In the genomic region with DNA sequence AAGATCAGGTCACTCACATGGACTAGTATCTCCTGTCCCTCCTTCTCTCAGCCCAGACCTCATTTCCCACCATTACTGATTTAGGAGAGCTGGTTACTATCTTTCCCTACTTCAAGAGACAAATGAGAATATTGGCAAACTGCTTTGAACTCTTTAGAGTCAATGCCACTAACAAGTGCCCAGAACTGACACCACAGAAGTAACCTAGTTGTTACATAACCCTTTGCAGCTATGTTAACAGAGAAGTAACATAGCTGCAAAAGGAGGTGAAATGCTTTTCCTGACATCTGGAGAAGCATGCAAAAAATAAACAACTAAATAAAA, we compare ENCODE assay signal across 14 cellular contexts. TPM values are rescaled to one million over a fixed set of nuclear protein-coding genes. Genes with fewer than 3 reads are reported as not detected.
DNase-seq lines count a peak whose midpoint lies in the region; ATAC-seq and TF ChIP-seq lines count a peak whose summit lies in the region.
"Had no signal": no experiment of that assay in that cellular context is flagged by ENCODE, and none has a peak within 500 bp of the region (broad histone marks: within the 10 kb centered on the region; RNA-seq: fewer than 3 reads in every experiment).

No MANE protein-coding gene starts in this region.

- no peak overlapping the region for H3K14ac ChIP-seq in mesenchymal stem cell (ENCODE audit: low read length in 2 of 2)

- no peak overlapping the region for H2BK12ac ChIP-seq in mesenchymal stem cell (ENCODE audit: low read length in 2 of 2)

- H3K27ac ChIP-seq in mesenchymal stem cell (ENCODE audit: low read length, poor library complexity, severe bottlenecking): no peak overlapping the region
- peak overlapping the region; percentile 58 for H3K27ac ChIP-seq in upper lobe of right lung
- H3K27ac ChIP-seq: parathyroid adenoma had no signal

- H3K23ac ChIP-seq in mesenchymal stem cell (ENCODE audit: low read length in 2 of 2): no peak overlapping the region

- no peak overlapping the region for H3K4ac ChIP-seq in mesenchymal stem cell (ENCODE audit: low read depth in 1 of 2, low read length in 2 of 2)

- H3K9me3 ChIP-seq in mesenchymal stem cell (ENCODE audit: control insufficient read depth, low read length) (no peaks in the 10 kb centered on the region), upper lobe of right lung (no peaks in the 10 kb centered on the region)
- H3K9me3 ChIP-seq: tibial nerve had no signal

- H3K27me3 ChIP-seq in mesenchymal stem cell (ENCODE audit: control insufficient read depth in 1 of 2, insufficient read depth in 1 of 2, low read length in 2 of 2): peaks cover 4% of the 10 kb centered on the region in 2 experiments
- H3K27me3 ChIP-seq in upper lobe of right lung: no peaks in the 10 kb centered on the region
- H3K27me3 ChIP-seq: tibial nerve had no signal

- no peak overlapping the region for H3K4me2 ChIP-seq in mesenchymal stem cell (ENCODE audit: low read length, poor library complexity, severe bottlenecking)

- intact Hi-C loops in upper lobe of right lung (cut with DNase I): no loop called here

- H3K9ac ChIP-seq in mesenchymal stem cell (ENCODE audit: low read length): no peak overlapping the region
- H3K9ac ChIP-seq: parathyroid adenoma had no signal

- TF ChIP-seq CTCF in upper lobe of right lung (IDR thresholded peaks at IDR 0.05): no peak

- H3K9me3 Mint-ChIP-seq in activated naive CD4-positive, alpha-beta T cell treated with anti-CD3 and anti-CD28 coated beads, Interleukin-2, amount 10 ng/mL, durations not matched to agents 7 days and 5 days: no peaks in the 10 kb centered on the region
- H3K9me3 Mint-ChIP-seq in activated T-helper 17 cell treated with anti-CD3 and anti-CD28 coated beads, Interleukin-2, amount 50 U/mL, for 72 hours: no peaks in the 10 kb centered on the region
- H3K9me3 Mint-ChIP-seq: IgD-negative memory B cell had no signal

- H3K36me3 Mint-ChIP-seq in activated naive CD4-positive, alpha-beta T cell treated with anti-CD3 and anti-CD28 coated beads, Interleukin-2, amount 10 ng/mL, durations not matched to agents 7 days and 5 days: no peaks in the 10 kb centered on the region
- H3K36me3 Mint-ChIP-seq in activated T-helper 17 cell treated with anti-CD3 and anti-CD28 coated beads, Interleukin-2, amount 50 U/mL, for 72 hours (ENCODE audit: low read depth): no peaks in the 10 kb centered on the region
- H3K36me3 Mint-ChIP-seq: IgD-negative memory B cell had no signal

- H3K4me1 Mint-ChIP-seq in activated naive CD4-positive, alpha-beta T cell treated with anti-CD3 and anti-CD28 coated beads, Interleukin-2, amount 10 ng/mL, durations not matched to agents 7 days and 5 days: peaks cover 24% of the 10 kb centered on the region
- peaks cover 11% of the 10 kb centered on the region for H3K4me1 Mint-ChIP-seq in activated T-helper 17 cell treated with anti-CD3 and anti-CD28 coated beads, Interleukin-2, amount 50 U/mL, for 72 hours

- H3K27ac Mint-ChIP-seq in activated naive CD4-positive, alpha-beta T cell treated with anti-CD3 and anti-CD28 coated beads, Interleukin-2, amount 10 ng/mL, durations not matched to agents 7 days and 5 days: peak overlapping the region; percentile 80
- peak overlapping the region; percentile 77 for H3K27ac Mint-ChIP-seq in activated T-helper 17 cell treated with anti-CD3 and anti-CD28 coated beads, Interleukin-2, amount 50 U/mL, for 72 hours

- no peak for ATAC-seq in activated T-helper 17 cell treated with anti-CD3 and anti-CD28 coated beads, Interleukin-2, amount 50 U/mL, for 72 hours (replicated peaks)
- no peak for ATAC-seq in upper lobe of right lung

- H2BK15ac ChIP-seq in mesenchymal stem cell (ENCODE audit: low read depth, poor library complexity, severe bottlenecking): no peak overlapping the region

- H3K27me3 Mint-ChIP-seq in activated naive CD4-positive, alpha-beta T cell treated with anti-CD3 and anti-CD28 coated beads, Interleukin-2, amount 10 ng/mL, durations not matched to agents 7 days and 5 days: peaks cover 11% of the 10 kb centered on the region
- no peaks in the 10 kb centered on the region for H3K27me3 Mint-ChIP-seq in activated T-helper 17 cell treated with anti-CD3 and anti-CD28 coated beads, Interleukin-2, amount 50 U/mL, for 72 hours

- no peak overlapping the region for H3K18ac ChIP-seq in mesenchymal stem cell (ENCODE audit: low read depth in 1 of 2, low read length in 2 of 2)

- H2AK5ac ChIP-seq in mesenchymal stem cell (ENCODE audit: low read length, severe bottlenecking): peak overlapping the region; percentile 23

- H3K4me1 ChIP-seq in mesenchymal stem cell (ENCODE audit: control insufficient read depth, insufficient read depth, low read depth, low read length) (peaks cover 22% of the 10 kb centered on the region), upper lobe of right lung (peaks cover 25% of the 10 kb centered on the region)

- H2AFZ ChIP-seq in mesenchymal stem cell (ENCODE audit: low read depth, low read length): no peak overlapping the region

- DNase-seq in activated naive CD4-positive, alpha-beta T cell treated with anti-CD3 and anti-CD28 coated beads, Interleukin-2, amount 10 ng/mL, durations not matched to agents 7 days and 5 days: no peak
- no peak for DNase-seq in activated naive CD4-positive, alpha-beta T cell treated with anti-CD3 and anti-CD28 coated beads, Interleukin-2, amount 50 U/mL, for 16 hours
- DNase-seq in mesenchymal stem cell (no peak), upper lobe of right lung (no peak), dermis blood vessel endothelial cell (no peak), NCI-H524 treated with DMSO at 0.1 percent for 48 hours (lab: John Stamatoyannopoulos, UW) (no peak)
- DNase-seq in stimulated activated CD4-positive, alpha-beta T cell treated with anti-CD3 and anti-CD28 coated beads, Interleukin-2, amount 100 ng/mL, for 24 hours: no peak
- DNase-seq: amygdala, erythroblast, midbrain had no signal

- H3K79me1 ChIP-seq in mesenchymal stem cell (replicated peaks; ENCODE audit: low read length, poor library complexity, severe bottlenecking): no peaks in the 10 kb centered on the region

- H3K36me3 ChIP-seq in mesenchymal stem cell (ENCODE audit: control insufficient read depth in 1 of 2, insufficient read depth in 2 of 2, low read depth in 1 of 2, low read length in 2 of 2) (no peaks in the 10 kb centered on the region), upper lobe of right lung (no peaks in the 10 kb centered on the region)
- H3K36me3 ChIP-seq: tibial nerve had no signal

- no peak overlapping the region for H3K4me3 Mint-ChIP-seq in activated naive CD4-positive, alpha-beta T cell treated with anti-CD3 and anti-CD28 coated beads, Interleukin-2, amount 10 ng/mL, durations not matched to agents 7 days and 5 days
- H3K4me3 Mint-ChIP-seq in activated T-helper 17 cell treated with anti-CD3 and anti-CD28 coated beads, Interleukin-2, amount 50 U/mL, for 72 hours: peak overlapping the region; percentile 46
- H3K4me3 Mint-ChIP-seq: IgD-negative memory B cell had no signal

- no peak overlapping the region for H4K91ac ChIP-seq in mesenchymal stem cell (ENCODE audit: low read length)

- H3K4me3 ChIP-seq in mesenchymal stem cell (ENCODE audit: insufficient read depth in 1 of 2, low read depth in 1 of 2, low read length in 2 of 2) (no peak overlapping the region), upper lobe of right lung (no peak overlapping the region)
- H3K4me3 ChIP-seq: tibial nerve had no signal

- no peak overlapping the region for H2BK5ac ChIP-seq in mesenchymal stem cell (ENCODE audit: low read depth, low read length, poor library complexity, severe bottlenecking)

- no peak overlapping the region for H2BK120ac ChIP-seq in mesenchymal stem cell (ENCODE audit: low read depth, low read length)

- CTCF ChIA-PET in activated naive CD4-positive, alpha-beta T cell treated with anti-CD3 and anti-CD28 coated beads, Interleukin-2, amount 10 ng/mL, durations not matched to agents 7 days and 5 days (lab: Charles Lee): interaction anchor here (0.8 kb wide), 1 partner anchor 183 kb away, joined by 3 read pairs; no protein-coding TSS in a partner anchor

- H4K8ac ChIP-seq in mesenchymal stem cell (ENCODE audit: low read length): no peak overlapping the region

RNA-seq across cellular contexts. Expression of gene TGFA, which starts 30.0 kb away (rescaled TPM):
- under 1 TPM; 0.26 to 0.69 TPM for total RNA-seq in activated T-helper 17 cell treated with anti-CD3 and anti-CD28 coated beads, Interleukin-2, amount 50 U/mL, for 72 hours
- not detected for polyA plus RNA-seq in mesenchymal stem cell (2013, experiment 1 of 2)
- not detected for polyA plus RNA-seq in mesenchymal stem cell (2013, experiment 2 of 2)
- total RNA-seq in upper lobe of right lung: 9.1 TPM
- 14.8 and 22.6 TPM in 2 replicates for total RNA-seq in dermis blood vessel endothelial cell
